In the genomic region with DNA sequence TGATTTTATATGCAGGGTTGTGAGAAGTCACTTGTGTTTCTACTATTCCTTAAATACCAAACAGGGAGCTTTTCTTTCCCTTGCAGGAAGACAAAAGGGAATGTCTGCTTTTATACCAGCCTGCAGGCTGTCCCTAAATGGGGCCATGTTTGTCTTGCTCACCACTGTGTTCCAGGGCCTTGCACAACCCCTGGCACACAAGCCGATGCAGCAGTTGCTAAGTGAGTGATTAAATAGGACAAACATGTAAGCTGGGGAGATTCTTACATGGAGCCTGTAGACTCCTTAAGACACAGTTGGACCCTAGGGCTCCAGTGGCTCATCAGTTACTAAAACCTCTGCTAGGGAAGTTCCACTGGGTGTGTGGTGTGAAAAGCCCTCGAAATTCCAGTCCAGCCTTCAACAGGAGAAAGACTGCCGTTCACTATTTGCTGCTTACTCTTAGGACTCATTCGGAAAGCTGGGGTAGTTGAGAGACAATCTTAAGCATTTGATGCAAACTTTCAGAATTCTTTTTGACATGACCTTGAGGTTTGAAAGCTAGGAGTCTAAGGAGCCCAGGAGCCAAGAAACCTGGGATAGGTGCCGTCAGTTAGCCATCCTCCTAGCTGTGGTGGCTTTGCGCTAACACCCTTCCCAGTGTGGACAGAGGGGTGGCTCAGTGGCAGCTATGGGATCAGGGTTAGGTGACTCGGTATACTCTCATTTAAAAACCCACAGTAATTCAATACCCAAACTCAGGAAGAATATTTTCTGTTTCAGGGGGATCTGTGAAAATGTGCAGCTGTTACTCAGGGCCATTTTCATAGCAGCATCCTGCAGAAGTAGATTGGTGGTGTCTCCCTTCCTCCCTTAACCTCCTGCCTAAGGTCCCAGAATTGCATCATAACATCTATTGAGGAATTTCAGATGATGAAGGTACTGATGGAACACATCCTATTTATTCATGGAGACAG, we compare ENCODE assay signal across 10 cellular contexts. TPM values are rescaled to one million over a fixed set of nuclear protein-coding genes. Genes with fewer than 3 reads are reported as not detected.
A peak's percentile ranks its signal among the peaks of the same experiment; 100 is the strongest.
DNase-seq lines count a peak whose midpoint lies in the region; ATAC-seq, FAIRE-seq and TF ChIP-seq lines count a peak whose summit lies in the region.
"Had no signal": no experiment of that assay in that cellular context is flagged by ENCODE, and none has a peak within 500 bp of the region (broad histone marks: within the 10 kb centered on the region; RNA-seq: fewer than 3 reads in every experiment).

No MANE protein-coding gene starts in this region.

- WGBS in IMR-90 (ENCODE audit: extremely low coverage in 2 of 2, insufficient read length in 1 of 2), 2 experiments, result 78% methylated on average over 3 of the region's 7 CpGs; no CpG with 5 or more reads in 1 of the 2 experiments
- 75 to 87% methylated on average over 4 to 6 of the region's 7 CpGs for WGBS in endodermal cell (ENCODE audit: insufficient coverage in 1 of 2, insufficient read length in 1 of 2), 2 experiments

- no peaks in the 10 kb centered on the region; a peak in 1 of 4 replicates for H3K79me1 ChIP-seq in IMR-90 (ENCODE audit: low read depth in 1 of 2, low read length in 2 of 2)

- no peaks in the 10 kb centered on the region for H3K9me3 Mint-ChIP-seq in endodermal cell
- no peaks in the 10 kb centered on the region for H3K9me3 Mint-ChIP-seq in CD4-positive, alpha-beta T cell

- H3K36me3 Mint-ChIP-seq in endodermal cell (ENCODE audit: low read depth), result peaks cover 21% of the 10 kb centered on the region
- no peaks in the 10 kb centered on the region for H3K36me3 Mint-ChIP-seq in CD4-positive, alpha-beta T cell (ENCODE audit: low read depth)
- H3K36me3 Mint-ChIP-seq: activated naive CD8-positive, alpha-beta T cell had no signal

- in situ Hi-C loops in IMR-90 (cut with MboI; ENCODE audit: low sequenced_read_pairs), result no loop called here

- H3K27ac ChIP-seq in IMR-90 (ENCODE audit: insufficient read depth, low read length), result no peak overlapping the region
- peak overlapping the region; percentile 65 for H3K27ac ChIP-seq in endodermal cell (ENCODE audit: low read depth, low read length)
- no peak overlapping the region for H3K27ac ChIP-seq in lower lobe of right lung
- peak overlapping the region; percentile 70 to 75 for H3K27ac ChIP-seq in thoracic aorta
- H3K27ac ChIP-seq in CD4-positive, alpha-beta T cell (ENCODE audit: low read depth, low read length), result no peak overlapping the region

- H3K4me2 ChIP-seq in IMR-90 (ENCODE audit: low read depth, low read length), result no peak overlapping the region

- H4K5ac ChIP-seq in IMR-90 (ENCODE audit: low read depth, low read length), result no peak overlapping the region

- no peaks in the 10 kb centered on the region for H3K27me3 Mint-ChIP-seq in endodermal cell (ENCODE audit: insufficient read depth)
- H3K27me3 Mint-ChIP-seq in CD4-positive, alpha-beta T cell, result no peaks in the 10 kb centered on the region
- H3K27me3 Mint-ChIP-seq: activated naive CD8-positive, alpha-beta T cell had no signal

- no peak overlapping the region for H2BK15ac ChIP-seq in IMR-90 (ENCODE audit: low read depth, low read length)

- H3K9ac ChIP-seq in IMR-90 (ENCODE audit: low read depth, low read length) (no peak overlapping the region), endodermal cell (ENCODE audit: extremely low read depth, low read length, poor library complexity, severe bottlenecking) (no peak overlapping the region)

- TF ChIP-seq CTCF in IMR-90 (conservative IDR thresholded peaks at IDR 0.05; ENCODE audit: low read depth, low read length), result no peak
- TF ChIP-seq CTCF in endodermal cell (conservative IDR thresholded peaks at IDR 0.05), result no peak
- TF ChIP-seq CTCF in lower lobe of right lung (IDR thresholded peaks at IDR 0.05), result no peak
- TF ChIP-seq CTCF in thoracic aorta (IDR thresholded peaks at IDR 0.05), result no peak
- TF ChIP-seq CTCF in CD4-positive, alpha-beta T cell (IDR thresholded peaks at IDR 0.05), result no peak

- BruUV-seq in IMR-90 (replicated peaks; lab: Mats Ljungman, UMichigan), result no TSS peak

- intact Hi-C loops in IMR-90 (cut with micrococcal nuclease), result no loop called here
- intact Hi-C loops in lower lobe of right lung (cut with DNase I), result no loop called here
- intact Hi-C loops in CD4-positive, alpha-beta T cell (cut with DNase I, micrococcal nuclease), result no loop called here

- ATAC-seq in IMR-90 (ENCODE audit: low read depth) (peak; percentile 63), lower lobe of right lung (peak; percentile 76 to 81), thoracic aorta (ENCODE audit: insufficient number of reproducible peaks, low FRiP score, low read depth) (peak; percentile 84), HG03354 (IDR thresholded peaks at IDR 0.05; ENCODE audit: poor library complexity, severe bottlenecking, unreplicated experiment) (no peak)
- no peak for ATAC-seq in CD4-positive, alpha-beta T cell (ENCODE audit: poor library complexity)

- no peak for FAIRE-seq in GM19239 (lab: Jason Lieb, UNC)

- no peak overlapping the region for H2BK5ac ChIP-seq in IMR-90 (ENCODE audit: low read depth, low read length, poor library complexity, severe bottlenecking)

- peak overlapping the region; percentile 18 for H3K4me3 Mint-ChIP-seq in endodermal cell
- H3K4me3 Mint-ChIP-seq in CD4-positive, alpha-beta T cell, result no peak overlapping the region
- H3K4me3 Mint-ChIP-seq: activated naive CD8-positive, alpha-beta T cell had no signal

- peaks cover 64% of the 10 kb centered on the region for H3K4me1 Mint-ChIP-seq in endodermal cell
- H3K4me1 Mint-ChIP-seq in CD4-positive, alpha-beta T cell (ENCODE audit: low read depth), result no peaks in the 10 kb centered on the region

- H3K23ac ChIP-seq in IMR-90 (ENCODE audit: low read depth, low read length), result 0 out of 2 replicates have a peak overlapping the region, but pooled peaks have one; percentile 12

- no peak overlapping the region for H2BK120ac ChIP-seq in IMR-90 (ENCODE audit: low read depth, low read length)

- H3K27me3 ChIP-seq in IMR-90 (ENCODE audit: control insufficient read depth, insufficient read depth, low read length) (no peaks in the 10 kb centered on the region), endodermal cell (ENCODE audit: control insufficient read depth, insufficient read depth, low read length, poor library complexity, severe bottlenecking) (no peaks in the 10 kb centered on the region), lower lobe of right lung (ENCODE audit: low read depth) (no peaks in the 10 kb centered on the region), thoracic aorta (replicated peaks; ENCODE audit: insufficient read depth) (no peaks in the 10 kb centered on the region)
- no peaks in the 10 kb centered on the region for H3K27me3 ChIP-seq in CD4-positive, alpha-beta T cell (ENCODE audit: control insufficient read depth, insufficient read depth, low read length)

- H2BK20ac ChIP-seq in IMR-90 (ENCODE audit: low read depth, low read length), result no peak overlapping the region

- DNase-seq in IMR-90 (peak; percentile 31), endodermal cell (peak; percentile 60), lower lobe of right lung (no peak), thoracic aorta (ENCODE audit: low spot score) (peak; percentile 78), iPS-NIHi7 (ENCODE audit: extremely low spot score) (no peak), GM19239 (ENCODE audit: insufficient read length, low spot score) (no peak)
- no peak for DNase-seq in CD4-positive, alpha-beta T cell
- DNase-seq: MM.1S had no signal

- H4K20me1 ChIP-seq in IMR-90 (ENCODE audit: insufficient read depth, low read length), result no peaks in the 10 kb centered on the region

- H3K4me1 ChIP-seq in IMR-90 (ENCODE audit: control insufficient read depth, insufficient read depth, low read length), result peaks cover 9% of the 10 kb centered on the region
- peaks cover 27% of the 10 kb centered on the region for H3K4me1 ChIP-seq in endodermal cell (ENCODE audit: control insufficient read depth, insufficient read depth, low read length)
- H3K4me1 ChIP-seq in lower lobe of right lung, result peaks cover 7% of the 10 kb centered on the region
- H3K4me1 ChIP-seq in thoracic aorta (ENCODE audit: control insufficient read depth in 1 of 2, low read depth in 2 of 2), result peaks cover 7 to 23% of the 10 kb centered on the region in 2 donors

- POLR2A ChIA-PET in IMR-90 (lab: Charles Lee; ENCODE audit: unreplicated experiment), result no interaction called here
- POLR2A ChIA-PET in CD4-positive, alpha-beta T cell (lab: Charles Lee), result no interaction called here

- no peaks in the 10 kb centered on the region for H3K9me3 ChIP-seq in IMR-90 (ENCODE audit: control insufficient read depth, insufficient read depth, low read length)
- H3K9me3 ChIP-seq in endodermal cell (ENCODE audit: control insufficient read depth, low read length), result no peaks in the 10 kb centered on the region
- no peaks in the 10 kb centered on the region for H3K9me3 ChIP-seq in lower lobe of right lung
- H3K9me3 ChIP-seq in thoracic aorta, result no peaks in the 10 kb centered on the region
- H3K9me3 ChIP-seq in CD4-positive, alpha-beta T cell (ENCODE audit: control insufficient read depth, low read length), result no peaks in the 10 kb centered on the region

- peak overlapping the region; percentile 18; the same call in 1 of the 2 replicates for H4K91ac ChIP-seq in IMR-90 (ENCODE audit: insufficient read depth, low read depth, low read length)

- H3K9me1 ChIP-seq in IMR-90 (ENCODE audit: insufficient read depth, low read length), result peaks cover 15% of the 10 kb centered on the region; the same call in 1 of the 2 replicates

- no peak overlapping the region for H2AK5ac ChIP-seq in IMR-90 (ENCODE audit: low read depth, low read length)

- peak overlapping the region; percentile 92 for H3K27ac Mint-ChIP-seq in endodermal cell
- H3K27ac Mint-ChIP-seq in CD4-positive, alpha-beta T cell, result no peak overlapping the region
- H3K27ac Mint-ChIP-seq: activated naive CD8-positive, alpha-beta T cell had no signal

- H3K36me3 ChIP-seq in IMR-90 (ENCODE audit: control insufficient read depth, insufficient read depth, low read length) (0 out of 2 replicates have a peak, but pooled peaks cover 2% of the 10 kb centered on the region), endodermal cell (ENCODE audit: control insufficient read depth, insufficient read depth, low read length) (peaks cover 5% of the 10 kb centered on the region), lower lobe of right lung (peaks cover 15% of the 10 kb centered on the region), thoracic aorta (no peaks in the 10 kb centered on the region)

- H3K18ac ChIP-seq in IMR-90 (ENCODE audit: low read depth, low read length), result peak overlapping the region; percentile 28; the same call in 1 of the 2 replicates

- dilution Hi-C loops in IMR-90 (cut with HindIII; ENCODE audit: low sequenced_read_pairs, unreplicated experiment), result no loop called here

- H3K56ac ChIP-seq in IMR-90 (ENCODE audit: extremely low read depth, insufficient read depth, low read length), result no peak overlapping the region

- H2AFZ ChIP-seq in IMR-90 (replicated peaks; ENCODE audit: low read length, poor library complexity), result no peak overlapping the region

- CTCF ChIA-PET in IMR-90 (lab: Yijun Ruan, JAX), result interaction anchor here (0.8 to 1.4 kb wide), 2 partner anchors 39 to 44 kb away, joined by 3 to 4 read pairs; a partner anchor contains a TSS
- CTCF ChIA-PET in CD4-positive, alpha-beta T cell (lab: Charles Lee), result no interaction called here

- no peak for TF ChIP-seq RAD21 in IMR-90 (IDR thresholded peaks at IDR 0.05; ENCODE audit: low read length)

- no peak overlapping the region for H4K8ac ChIP-seq in IMR-90 (ENCODE audit: low read depth in 2 of 2, low read length in 2 of 2)

- H2AK9ac ChIP-seq in IMR-90 (replicated peaks; ENCODE audit: low read depth, low read length, poor library complexity), result no peak overlapping the region

- no peak for TF ChIP-seq POLR2A in IMR-90 (IDR thresholded peaks at IDR 0.05; ENCODE audit: low read depth, low read length)

- H3K14ac ChIP-seq in IMR-90 (replicated peaks; ENCODE audit: low read depth, low read length), result no peak overlapping the region; the same call in 1 of the 2 replicates

- 0 out of 2 replicates have a peak overlapping the region, but pooled peaks have one; percentile 16 for H3K4ac ChIP-seq in IMR-90 (ENCODE audit: low read depth, low read length)

- H3K4me3 ChIP-seq in IMR-90 (ENCODE audit: insufficient read depth, low read depth, low read length) (no peak overlapping the region), endodermal cell (ENCODE audit: low read length) (peak overlapping the region; percentile 46), lower lobe of right lung (no peak overlapping the region), thoracic aorta (no peak overlapping the region)

RNA-seq across cellular contexts. Expression of a gene that starts 39.1 kb away (rescaled TPM):
- total RNA-seq in IMR-90 (2012; rRNA removed) (3.4 and 5.0 TPM in 2 replicates), endodermal cell (10 to 100 TPM in 1 of 2 donors, 1 to 10 TPM in 1; 2.3 to 12.5 TPM), lower lobe of right lung (26.8 TPM), thoracic aorta (100 to 1,000 TPM in 1 of 2 donors, 10 to 100 TPM in 1; 60.9 to 102 TPM)
- 1.9 and 2.1 TPM in 2 replicates for polyA plus RNA-seq in IMR-90 (2012; rRNA removed)
- 0.81 and 0.86 TPM in 2 replicates for polyA plus RNA-seq in IMR-90 (2012; cell fraction: cytosol; rRNA removed)
- polyA plus RNA-seq in IMR-90 (2012; cell fraction: nucleus; rRNA removed; ENCODE audit: low replicate concordance), result 3.0 and 8.1 TPM in 2 replicates
- 2.0 TPM for polyA plus RNA-seq in endodermal cell (2013, experiment 1 of 2)
- polyA plus RNA-seq in endodermal cell (2013, experiment 2 of 2), result 2.5 TPM
- total RNA-seq in CD4-positive, alpha-beta T cell, result under 1 TPM; 0.11 TPM

Comparison
In these comparisons a context has a peak if more than half of its experiments do, and no peak if none do; other contexts are left out.
1. ATAC-seq: peak in IMR-90 (single experiment), lower lobe of right lung (2 of 2) and thoracic aorta (single experiment); none in HG03354 (single experiment) and CD4-positive, alpha-beta T cell (single experiment).
2. DNase-seq: peak in IMR-90 (single experiment), endodermal cell (single experiment) and thoracic aorta (single experiment); none in lower lobe of right lung (single experiment), iPS-NIHi7 (single experiment), GM19239 (single experiment) and CD4-positive, alpha-beta T cell (0 of 10).
3. H3K27ac ChIP-seq: peak in endodermal cell (single experiment) and thoracic aorta (2 of 2); none in IMR-90 (single experiment), lower lobe of right lung (single experiment) and CD4-positive, alpha-beta T cell (single experiment).